In genomic region chr7:131753620-131754222, GRCh38 we compare ENCODE assay signal across 12 cellular contexts.
DNase-seq lines count a peak whose midpoint lies in the region; ATAC-seq and TF ChIP-seq lines count a peak whose summit lies in the region.
"Had no signal": no experiment of that assay in that cellular context is flagged by ENCODE, and none has a peak within 500 bp of the region (broad histone marks: within the 10 kb centered on the region; RNA-seq: fewer than 3 reads in every experiment).

No MANE protein-coding gene starts in this region.

- TF ChIP-seq CTCF in cardiac fibroblast (IDR thresholded peaks at IDR 0.05; ENCODE audit: low read depth, low read length), result peak; percentile 28

- CTCF ChIA-PET in activated CD4-positive, alpha-beta T cell treated with anti-CD3 and anti-CD28 coated beads for 36 hours (lab: Charles Lee), result interaction anchor here (0.6 kb wide), 2 partner anchors 64 to 885 kb away, joined by 3 read pairs; no protein-coding TSS in a partner anchor
- CTCF ChIA-PET in activated CD4-positive, alpha-beta T cell treated with anti-CD3 and anti-CD28 coated beads, Interleukin-2, amount 10 ng/mL, durations not matched to agents 7 days and 5 days (lab: Charles Lee), result interaction anchor here (0.7 kb wide), 1 partner anchor 871 kb away, joined by 3 read pairs; no protein-coding TSS in a partner anchor

- H3K4me1 Mint-ChIP-seq in activated CD4-positive, alpha-beta T cell treated with anti-CD3 and anti-CD28 coated beads for 36 hours, result no peaks in the 10 kb centered on the region
- no peaks in the 10 kb centered on the region for H3K4me1 Mint-ChIP-seq in activated CD4-positive, alpha-beta T cell treated with anti-CD3 and anti-CD28 coated beads, Interleukin-2, amount 10 ng/mL, durations not matched to agents 7 days and 5 days

- intact Hi-C loops in activated CD4-positive, alpha-beta T cell treated with anti-CD3 and anti-CD28 coated beads for 36 hours (cut with DNase I, micrococcal nuclease), result no loop called here

- peak; percentile 13 for DNase-seq in activated CD4-positive, alpha-beta T cell treated with anti-CD3 and anti-CD28 coated beads for 36 hours
- no peak for DNase-seq in activated CD4-positive, alpha-beta T cell treated with anti-CD3 and anti-CD28 coated beads, Interleukin-2, amount 10 ng/mL, durations not matched to agents 7 days and 5 days
- peak; percentile 71 for DNase-seq in NCI-H1694 treated with DMSO at 0.1 percent for 48 hours (lab: John Stamatoyannopoulos, UW)
- peak; percentile 2 to 6 for DNase-seq in cardiac fibroblast (ENCODE audit: low read depth in 2 of 2)
- peak; percentile 14 for DNase-seq in retina
- no peak for DNase-seq in activated CD8-positive, alpha-beta memory T cell treated with anti-CD3 and anti-CD28 coated beads, Interleukin-2, amount 50 U/mL, for 4 hours
- DNase-seq: activated gamma-delta T cell had no signal

- no peak for ATAC-seq in activated CD4-positive, alpha-beta T cell treated with anti-CD3 and anti-CD28 coated beads for 36 hours
- no peak for ATAC-seq in activated CD4-positive, CD25-positive, alpha-beta regulatory T cell treated with anti-CD3 and anti-CD28 coated beads, Interleukin-2, amount 50 U/mL, for 24 hours
- no peak for ATAC-seq in GM19463 (IDR thresholded peaks at IDR 0.05; ENCODE audit: unreplicated experiment)

- no peak overlapping the region for H3K4me3 ChIP-seq in cardiac fibroblast (replicated peaks in 1 of 2; ENCODE audit: low read depth in 2 of 2, low read length in 2 of 2)
- H3K4me3 ChIP-seq: BLaER1 treated with 17β-estradiol and CSF1 and Interleukin-3, amounts not matched to agents 10 nM and 100 nM; SK-N-MC had no signal

- H3K27ac Mint-ChIP-seq in activated CD4-positive, alpha-beta T cell treated with anti-CD3 and anti-CD28 coated beads for 36 hours, result no peak overlapping the region
- no peak overlapping the region for H3K27ac Mint-ChIP-seq in activated CD4-positive, alpha-beta T cell treated with anti-CD3 and anti-CD28 coated beads, Interleukin-2, amount 10 ng/mL, durations not matched to agents 7 days and 5 days
- H3K27ac Mint-ChIP-seq: stimulated activated naive CD8-positive, alpha-beta T cell treated with anti-CD3 and anti-CD28 coated beads, Interleukin-15, Interleukin-2, amounts not matched to agents 100 ng/mL and 50 ng/mL, for 24 hours had no signal

- peaks cover 13% of the 10 kb centered on the region for H3K27me3 Mint-ChIP-seq in activated CD4-positive, alpha-beta T cell treated with anti-CD3 and anti-CD28 coated beads for 36 hours
- H3K27me3 Mint-ChIP-seq in activated CD4-positive, alpha-beta T cell treated with anti-CD3 and anti-CD28 coated beads, Interleukin-2, amount 10 ng/mL, durations not matched to agents 7 days and 5 days, result peaks cover 3% of the 10 kb centered on the region

- no peaks in the 10 kb centered on the region for H3K9me3 Mint-ChIP-seq in activated CD4-positive, alpha-beta T cell treated with anti-CD3 and anti-CD28 coated beads for 36 hours (ENCODE audit: low read depth)
- no peaks in the 10 kb centered on the region for H3K9me3 Mint-ChIP-seq in activated CD4-positive, alpha-beta T cell treated with anti-CD3 and anti-CD28 coated beads, Interleukin-2, amount 10 ng/mL, durations not matched to agents 7 days and 5 days

- H3K36me3 Mint-ChIP-seq in activated CD4-positive, alpha-beta T cell treated with anti-CD3 and anti-CD28 coated beads for 36 hours (ENCODE audit: low read depth), result no peaks in the 10 kb centered on the region
- no peaks in the 10 kb centered on the region for H3K36me3 Mint-ChIP-seq in activated CD4-positive, alpha-beta T cell treated with anti-CD3 and anti-CD28 coated beads, Interleukin-2, amount 10 ng/mL, durations not matched to agents 7 days and 5 days (ENCODE audit: low read depth)

- POLR2A ChIA-PET in activated CD4-positive, alpha-beta T cell treated with anti-CD3 and anti-CD28 coated beads for 36 hours (lab: Charles Lee), result no interaction called here
- POLR2A ChIA-PET in activated CD4-positive, alpha-beta T cell treated with anti-CD3 and anti-CD28 coated beads, Interleukin-2, amount 10 ng/mL, durations not matched to agents 7 days and 5 days (lab: Charles Lee), result no interaction called here

- H3K4me3 Mint-ChIP-seq in activated CD4-positive, alpha-beta T cell treated with anti-CD3 and anti-CD28 coated beads for 36 hours, result no peak overlapping the region
- H3K4me3 Mint-ChIP-seq in activated CD4-positive, alpha-beta T cell treated with anti-CD3 and anti-CD28 coated beads, Interleukin-2, amount 10 ng/mL, durations not matched to agents 7 days and 5 days, result no peak overlapping the region
- H3K4me3 Mint-ChIP-seq: stimulated activated naive CD8-positive, alpha-beta T cell treated with anti-CD3 and anti-CD28 coated beads, Interleukin-15, Interleukin-2, amounts not matched to agents 100 ng/mL and 50 ng/mL, for 24 hours had no signal

Comparison
In these comparisons a context has a peak if more than half of its experiments do, and no peak if none do; other contexts are left out.
1. DNase-seq: peak in activated CD4-positive, alpha-beta T cell treated with anti-CD3 and anti-CD28 coated beads for 36 hours (single experiment), NCI-H1694 treated with DMSO at 0.1 percent for 48 hours (single experiment), cardiac fibroblast (2 of 2) and retina (single experiment); none in activated CD4-positive, alpha-beta T cell treated with anti-CD3 and anti-CD28 coated beads, Interleukin-2, amount 10 ng/mL, durations not matched to agents 7 days and 5 days (single experiment) and activated CD8-positive, alpha-beta memory T cell treated with anti-CD3 and anti-CD28 coated beads, Interleukin-2, amount 50 U/mL, for 4 hours (single experiment).